In genomic region chr12:51926718-51927117, GRCh38 we compare ENCODE assay signal across 8 cellular contexts. TPM values are rescaled to one million over a fixed set of nuclear protein-coding genes. Genes with fewer than 3 reads are reported as not detected.
DNase-seq lines count a peak whose midpoint lies in the region; ATAC-seq, FAIRE-seq and TF ChIP-seq lines count a peak whose summit lies in the region.

No MANE protein-coding gene starts in this region.

- no peak overlapping the region for H3K4me2 ChIP-seq in DND-41 (ENCODE audit: insufficient read depth, low read length)
- no peak overlapping the region for H3K4me2 ChIP-seq in hepatocyte

- H3K9me3 ChIP-seq in DND-41 (ENCODE audit: insufficient read depth, low read length, severe bottlenecking) (no peaks in the 10 kb centered on the region), hepatocyte (ENCODE audit: low read depth) (no peaks in the 10 kb centered on the region)

- H3K4me1 ChIP-seq in DND-41 (ENCODE audit: insufficient read depth, low read length) (no peaks in the 10 kb centered on the region), hepatocyte (ENCODE audit: insufficient read depth) (peaks cover 13% of the 10 kb centered on the region)

- ATAC-seq in DND-41 (ENCODE audit: insufficient read depth, low read depth) (no peak), GM21390 (IDR thresholded peaks at IDR 0.05; ENCODE audit: unreplicated experiment) (no peak)

- H3K27ac ChIP-seq in DND-41 (ENCODE audit: low read length) (no peak overlapping the region), hepatocyte (no peak overlapping the region)

- FAIRE-seq in GM19239 (lab: Jason Lieb, UNC): no peak

- no peaks in the 10 kb centered on the region for H3K27me3 ChIP-seq in DND-41 (ENCODE audit: insufficient read depth, low read length, poor library complexity)
- H3K27me3 ChIP-seq in hepatocyte: no peaks in the 10 kb centered on the region

- peak; percentile 53 for TF ChIP-seq CTCF in DND-41 (IDR thresholded peaks at IDR 0.05; ENCODE audit: borderline replicate concordance, extremely low read depth, low read length, poor library complexity, severe bottlenecking)
- peak; percentile 45 for TF ChIP-seq CTCF in hepatocyte (IDR thresholded peaks at IDR 0.05; ENCODE audit: poor library complexity)

- H4K20me1 ChIP-seq in DND-41 (ENCODE audit: insufficient read depth, low read length): no peaks in the 10 kb centered on the region
- H4K20me1 ChIP-seq in hepatocyte (ENCODE audit: insufficient read depth, poor library complexity, severe bottlenecking): no peaks in the 10 kb centered on the region

- no peak overlapping the region for H3K9ac ChIP-seq in DND-41 (ENCODE audit: low read depth, low read length)

- no peaks in the 10 kb centered on the region for H3K79me2 ChIP-seq in DND-41 (ENCODE audit: insufficient read depth, low read length)
- H3K79me2 ChIP-seq in hepatocyte: no peaks in the 10 kb centered on the region

- H3K9me2 ChIP-seq in hepatocyte (replicated peaks; ENCODE audit: insufficient read depth): no peaks in the 10 kb centered on the region

- WGBS in hepatocyte (ENCODE audit: low lambda C conversion rate, missing lambda C conversion rate): 79% methylated on average over 2 of the region's 2 CpGs

- no peak overlapping the region for H2AFZ ChIP-seq in DND-41 (ENCODE audit: low read depth, low read length)
- no peak overlapping the region for H2AFZ ChIP-seq in hepatocyte

- H3K4me3 ChIP-seq in DND-41 (ENCODE audit: low read depth in 1 of 2, low read length in 2 of 2) (no peak overlapping the region), hepatocyte (no peak overlapping the region)

- DNase-seq in DND-41: peak; percentile 13
- DNase-seq in MV-4-11 (lab: John Stamatoyannopoulos, UW): peak; percentile 12
- DNase-seq in activated T-cell treated with anti-CD3 and anti-CD28 coated beads, Interleukin-2, amount 50 U/mL, for 1 hour: peak; percentile 55
- peak; percentile 64 for DNase-seq in hepatocyte (ENCODE audit: low spot score)
- peak; percentile 55 for DNase-seq in stimulated activated CD4-positive, alpha-beta T cell treated with anti-CD3 and anti-CD28 coated beads, Interleukin-4, amount 100 ng/mL, for 24 hours
- DNase-seq in NCI-H2196 (lab: John Stamatoyannopoulos, UW; ENCODE audit: unreplicated experiment): no peak
- DNase-seq in GM19239 (ENCODE audit: insufficient read length, low spot score): no peak

- H3K36me3 ChIP-seq in DND-41 (ENCODE audit: insufficient read depth, low read length) (no peaks in the 10 kb centered on the region), hepatocyte (replicated peaks; ENCODE audit: insufficient read depth, low read depth) (no peaks in the 10 kb centered on the region)

RNA-seq across cellular contexts. Expression of gene ACVRL1, which starts 19.4 kb away (rescaled TPM):
- 4.6 and 11.6 TPM in 2 replicates for total RNA-seq in hepatocyte
- polyA plus RNA-seq in hepatocyte: 1.4 and 2.4 TPM in 2 replicates

RNA-seq across cellular contexts. Expression of gene ACVR1B, which starts 24.8 kb away (rescaled TPM):
- total RNA-seq in hepatocyte: 16.3 and 22.4 TPM in 2 replicates
- polyA plus RNA-seq in hepatocyte: 4.8 and 5.7 TPM in 2 replicates

RNA-seq across cellular contexts. Expression of gene ANKRD33, which starts 38.8 kb away (rescaled TPM):
- total RNA-seq in hepatocyte: not detected in 2 replicates
- polyA plus RNA-seq in hepatocyte: 0.12 and 0.29 TPM in 2 replicates

Comparison
In these comparisons a context has a peak if more than half of its experiments do, and no peak if none do; other contexts are left out.
1. DNase-seq: peak in DND-41 (single experiment), MV-4-11 (single experiment), activated T-cell treated with anti-CD3 and anti-CD28 coated beads, Interleukin-2, amount 50 U/mL, for 1 hour (single experiment), hepatocyte (single experiment) and stimulated activated CD4-positive, alpha-beta T cell treated with anti-CD3 and anti-CD28 coated beads, Interleukin-4, amount 100 ng/mL, for 24 hours (single experiment); none in NCI-H2196 (single experiment) and GM19239 (single experiment).